Comparison of ENCODE assay signal across 9 cellular contexts in the genomic region with DNA sequence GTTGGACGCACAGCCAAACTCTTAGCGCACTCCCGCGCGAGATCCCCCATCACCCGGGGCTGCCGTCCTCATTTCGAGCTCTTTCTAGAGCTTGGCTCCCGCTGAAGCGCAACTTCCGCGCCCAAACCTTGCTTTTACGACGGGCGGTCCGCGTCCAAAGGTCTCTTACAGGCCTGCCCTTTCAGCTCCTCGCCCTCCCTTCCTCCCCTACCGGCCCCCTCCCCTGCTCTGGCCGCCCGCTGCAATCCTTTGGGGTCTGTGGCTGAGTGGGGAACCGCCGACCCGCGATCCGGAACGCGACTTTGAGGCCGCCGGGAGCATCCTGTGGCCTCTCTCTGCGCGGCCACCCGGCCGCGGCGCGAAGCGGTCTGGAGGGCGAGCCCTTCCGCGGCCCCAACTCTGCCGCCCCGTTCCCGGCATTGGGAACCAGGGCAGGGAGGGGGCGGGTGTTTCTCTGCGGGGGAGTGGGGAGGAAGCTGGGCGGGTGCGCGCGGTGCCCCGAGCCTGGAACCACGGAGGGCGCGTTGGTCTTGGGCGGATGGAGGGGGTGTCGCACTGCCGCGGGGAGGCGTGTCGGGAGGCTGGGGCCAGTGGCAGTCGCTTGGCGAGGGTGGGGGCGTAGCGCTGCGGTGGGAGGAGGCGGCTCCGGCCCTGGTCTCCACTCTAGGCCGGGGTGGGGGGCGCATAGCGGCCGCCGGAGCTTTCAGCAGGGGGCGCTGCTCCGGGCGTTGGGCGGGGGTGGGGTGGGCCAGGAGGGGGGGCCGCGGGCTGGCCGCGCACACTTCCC. TPM values are rescaled to one million over a fixed set of nuclear protein-coding genes. Genes with fewer than 3 reads are reported as not detected.
DNase-seq lines count a peak whose midpoint lies in the region; ATAC-seq and TF ChIP-seq lines count a peak whose summit lies in the region.
"Had no signal": no experiment of that assay in that cellular context is flagged by ENCODE, and none has a peak within 500 bp of the region (broad histone marks: within the 10 kb centered on the region; RNA-seq: fewer than 3 reads in every experiment).

A gene (plus strand): TSS at position 781 of the 787 bp plus-strand sequence. CDS start 96 bp downstream, outside the sequence.

- POLR2A ChIA-PET in activated B cell treated with CpG ODN at 0.5 μM for 24 hours (lab: Charles Lee), result interaction anchor here (0.7 to 3.5 kb wide), 12 partner anchors 11 to 317 kb away, joined by 3 to 116 read pairs (median 5); a partner anchor contains a TSS

- intact Hi-C loops in activated B cell treated with CpG ODN at 0.5 μM for 24 hours (cut with micrococcal nuclease) (loop anchor here (1.0 to 5.0 kb wide), 7 partner anchors 10 to 1319 kb away; a partner anchor contains a TSS), prostate gland (cut with DNase I) (no loop called here)

- H3K36me3 ChIP-seq in CD4-positive, CD25-positive, alpha-beta regulatory T cell (ENCODE audit: control insufficient read depth, insufficient read depth, low read length), result no peaks in the 10 kb centered on the region
- H3K36me3 ChIP-seq in cardiac muscle cell, result no peaks in the 10 kb centered on the region
- no peaks in the 10 kb centered on the region for H3K36me3 ChIP-seq in prostate gland

- H3K4me1 ChIP-seq in CD4-positive, CD25-positive, alpha-beta regulatory T cell (ENCODE audit: control insufficient read depth, insufficient read depth, low read length, poor library complexity, severe bottlenecking), result peaks cover 29% of the 10 kb centered on the region
- H3K4me1 ChIP-seq in cardiac muscle cell (ENCODE audit: low read depth), result peaks cover 8% of the 10 kb centered on the region
- peaks cover 5% of the 10 kb centered on the region for H3K4me1 ChIP-seq in prostate gland (replicated peaks)

- no peak for TF ChIP-seq CTCF in activated B cell treated with CpG ODN at 0.5 μM for 24 hours (IDR thresholded peaks at IDR 0.05)
- TF ChIP-seq CTCF in cardiac muscle cell (IDR thresholded peaks at IDR 0.05; ENCODE audit: low read depth, low read length), result peak; percentile 18
- TF ChIP-seq CTCF in prostate gland (IDR thresholded peaks at IDR 0.05), result peak in 3 of 4 experiments; percentile 9 to 23 (median 22)

- H3K27me3 ChIP-seq in CD4-positive, CD25-positive, alpha-beta regulatory T cell (ENCODE audit: control insufficient read depth, insufficient read depth, low read length), result peaks cover 28% of the 10 kb centered on the region
- H3K27me3 ChIP-seq in cardiac muscle cell, result peaks cover 99% of the 10 kb centered on the region
- H3K27me3 ChIP-seq in prostate gland (replicated peaks; ENCODE audit: insufficient read depth), result peaks cover 10% of the 10 kb centered on the region

- peaks cover 0 to 31% (median 5%) of the 10 kb centered on the region in 4 donors for H3K4me1 Mint-ChIP-seq in CD4-positive, CD25-positive, alpha-beta regulatory T cell
- H3K4me1 Mint-ChIP-seq in activated B cell treated with CpG ODN at 0.5 μM for 24 hours, result peaks cover 33% of the 10 kb centered on the region

- H3K4me3 ChIP-seq in CD4-positive, CD25-positive, alpha-beta regulatory T cell (ENCODE audit: low read depth, low read length), result no peak within 1 kb of the TSS
- H3K4me3 ChIP-seq in cardiac muscle cell (peak within 1 kb of the TSS; percentile 55), prostate gland (peak within 1 kb of the TSS; percentile 41 to 45)

- H3K9me3 ChIP-seq in CD4-positive, CD25-positive, alpha-beta regulatory T cell (ENCODE audit: control insufficient read depth in 2 of 2, low read length in 2 of 2), result no peaks in the 10 kb centered on the region
- H3K9me3 ChIP-seq in cardiac muscle cell (ENCODE audit: low read depth), result no peaks in the 10 kb centered on the region
- H3K9me3 ChIP-seq in prostate gland, result no peaks in the 10 kb centered on the region

- H3K27ac ChIP-seq in CD4-positive, CD25-positive, alpha-beta regulatory T cell (ENCODE audit: insufficient read depth, low read length, poor library complexity, severe bottlenecking), result no peak within 1 kb of the TSS
- H3K27ac ChIP-seq in cardiac muscle cell, result no peak within 1 kb of the TSS
- peak within 1 kb of the TSS; percentile 65 to 71 for H3K27ac ChIP-seq in prostate gland

- peaks cover 84% of the 10 kb centered on the region for H3K27me3 Mint-ChIP-seq in CD4-positive, CD25-positive, alpha-beta regulatory T cell
- peaks cover 8% of the 10 kb centered on the region for H3K27me3 Mint-ChIP-seq in activated B cell treated with CpG ODN at 0.5 μM for 24 hours

- 1% methylated on average over 59 of the region's 80 CpGs for WGBS in prostate gland

- H3K9me3 Mint-ChIP-seq in CD4-positive, CD25-positive, alpha-beta regulatory T cell, result peaks cover 0 to 8% (median 0%) of the 10 kb centered on the region in 7 donors
- no peaks in the 10 kb centered on the region for H3K9me3 Mint-ChIP-seq in activated B cell treated with CpG ODN at 0.5 μM for 24 hours

- no peak for TF ChIP-seq POLR2A in prostate gland (IDR thresholded peaks at IDR 0.05)

- peak within 1 kb of the TSS in 2 of 3 donors; percentile 69 to 78 for H3K27ac Mint-ChIP-seq in CD4-positive, CD25-positive, alpha-beta regulatory T cell
- peak within 1 kb of the TSS; percentile 82 for H3K27ac Mint-ChIP-seq in activated B cell treated with CpG ODN at 0.5 μM for 24 hours

- ATAC-seq in CD4-positive, CD25-positive, alpha-beta regulatory T cell (ENCODE audit: low read depth in 2 of 2), result peak in 1 of 2 donors; percentile 12
- ATAC-seq in GM21576 (IDR thresholded peaks at IDR 0.05; ENCODE audit: unreplicated experiment) (peak; percentile 38), activated B cell treated with CpG ODN at 0.5 μM for 24 hours (ENCODE audit: low read depth) (peak; percentile 78), GM21381 (IDR thresholded peaks at IDR 0.05; ENCODE audit: unreplicated experiment) (no peak)

- H3K4me3 Mint-ChIP-seq in CD4-positive, CD25-positive, alpha-beta regulatory T cell, result peak within 1 kb of the TSS; percentile 69 to 85 (median 78)
- H3K4me3 Mint-ChIP-seq in activated B cell treated with CpG ODN at 0.5 μM for 24 hours, result peak within 1 kb of the TSS; percentile 87

- CTCF ChIA-PET in activated B cell treated with CpG ODN at 0.5 μM for 24 hours (lab: Charles Lee), result interaction anchor here (0.7 to 5.7 kb wide), 7 partner anchors 10 to 315 kb away, joined by 3 to 69 read pairs (median 4); a partner anchor contains a TSS

- DNase-seq in CD4-positive, CD25-positive, alpha-beta regulatory T cell, result peak in 2 of 3 donors; percentile 18 to 37
- DNase-seq in activated B cell treated with CpG ODN at 0.5 μM for 24 hours (peak; percentile 67), cardiac muscle cell (ENCODE audit: low read depth in 1 of 2, low spot score in 1 of 2) (peak in 1 of 2 donors; percentile 34), prostate gland (ENCODE audit: low spot score) (no peak), HCEC 1CT (no peak), islet precursor cell (no peak)

- no peaks in the 10 kb centered on the region for H3K36me3 Mint-ChIP-seq in CD4-positive, CD25-positive, alpha-beta regulatory T cell
- H3K36me3 Mint-ChIP-seq in activated B cell treated with CpG ODN at 0.5 μM for 24 hours (ENCODE audit: low read depth), result peaks cover 4% of the 10 kb centered on the region

RNA-seq across cellular contexts. Expression of the gene that starts here (rescaled TPM):
- 0.17 TPM for total RNA-seq in CD4-positive, CD25-positive, alpha-beta regulatory T cell
- under 1 TPM; 0.12 to 0.18 (median 0.13) TPM for polyA plus RNA-seq in CD4-positive, CD25-positive, alpha-beta regulatory T cell
- total RNA-seq in activated B cell treated with CpG ODN at 0.5 μM for 24 hours (5.9 and 6.7 TPM in 2 replicates), cardiac muscle cell (0.14 and 0.15 TPM in 2 replicates), prostate gland (1 to 10 TPM; 3.3 to 7.0 TPM)
- 0.05 and 0.09 TPM in 2 replicates for polyA plus RNA-seq in cardiac muscle cell
- total RNA-seq: LHCN-M2 had no signal

Comparison
In these comparisons a context has a peak if more than half of its experiments do, and no peak if none do; other contexts are left out.
1. Peak in DNase-seq in CD4-positive, CD25-positive, alpha-beta regulatory T cell; RNA of the gene not detected or under 1 TPM.
2. H3K27ac ChIP-seq: peak in prostate gland (2 of 2); none in CD4-positive, CD25-positive, alpha-beta regulatory T cell (single experiment) and cardiac muscle cell (single experiment).